In genomic region chr22:46561435-46561905, GRCh38 we compare ENCODE assay signal across 8 cellular contexts. TPM values are rescaled to one million over a fixed set of nuclear protein-coding genes. Genes with fewer than 3 reads are reported as not detected.
DNase-seq lines count a peak whose midpoint lies in the region; ATAC-seq and TF ChIP-seq lines count a peak whose summit lies in the region.

No MANE protein-coding gene starts in this region.

- BruUV-seq in PC-9 (replicated peaks; lab: Mats Ljungman, UMichigan), result no TSS peak

- intact Hi-C loops in PC-9 (cut with micrococcal nuclease; ENCODE audit: unreplicated experiment), result loop anchor here (2.0 to 10.0 kb wide), 5 partner anchors 15 to 1931 kb away; no protein-coding TSS in a partner anchor
- intact Hi-C loops in head of caudate nucleus (cut with DNase I), result no loop called here
- intact Hi-C loops in sciatic nerve (cut with DNase I), result no loop called here
- intact Hi-C loops in ovary (cut with DNase I), result no loop called here

- 82 to 83% (median 83%) methylated on average over 5 of the region's 5 CpGs for WGBS in ovary, 3 donors

- no peaks in the 10 kb centered on the region for H3K27me3 ChIP-seq in PC-9 (ENCODE audit: insufficient read depth, low read depth)
- no peaks in the 10 kb centered on the region for H3K27me3 ChIP-seq in ovary

- POLR2A ChIA-PET in PC-9 (lab: Charles Lee; ENCODE audit: unreplicated experiment), result interaction anchor here (0.7 kb wide), 3 partner anchors 63 to 1815 kb away, joined by 4 to 10 read pairs (median 7); no protein-coding TSS in a partner anchor

- H3K4me1 ChIP-seq in PC-9 (replicated peaks; ENCODE audit: insufficient read depth), result peaks cover 20% of the 10 kb centered on the region
- no peaks in the 10 kb centered on the region for H3K4me1 ChIP-seq in ovary (ENCODE audit: insufficient read depth)

- no peaks in the 10 kb centered on the region for H4K20me1 ChIP-seq in PC-9 (ENCODE audit: insufficient read depth)

- no peak for ATAC-seq in sciatic nerve

- H3K36me3 ChIP-seq in PC-9 (ENCODE audit: low read depth), result no peaks in the 10 kb centered on the region
- H3K36me3 ChIP-seq in ovary, result no peaks in the 10 kb centered on the region

- no peak for TF ChIP-seq EP300 in ovary (IDR thresholded peaks at IDR 0.05)

- TF ChIP-seq POLR2A in ovary (IDR thresholded peaks at IDR 0.05), result no peak

- no peaks in the 10 kb centered on the region for H3K9me3 ChIP-seq in PC-9 (ENCODE audit: insufficient read depth, low read depth)
- peaks cover 0 to 5% of the 10 kb centered on the region in 2 donors for H3K9me3 ChIP-seq in ovary

- H3F3A ChIP-seq in PC-9 (ENCODE audit: insufficient read depth, low read depth), result peaks cover 22% of the 10 kb centered on the region

- DNase-seq in D341Med (ENCODE audit: low spot score) (peak; percentile 84), GM20000 (ENCODE audit: low spot score) (peak; percentile 77), PC-9 (peak; percentile 71 to 82), head of caudate nucleus (peak in 36 of 42 donors; percentile 26 to 82 (median 67)), ureter (ENCODE audit: low spot score) (no peak), NCI-H1694 treated with DMSO at 0.1 percent for 48 hours (lab: John Stamatoyannopoulos, UW) (no peak), sciatic nerve (ENCODE audit: low spot score) (no peak), ovary (no peak)

- CTCF ChIA-PET in PC-9 (lab: Charles Lee), result interaction anchor here (0.6 kb wide), 1 partner anchor 14 kb away, joined by 3 read pairs; no protein-coding TSS in a partner anchor

- H2AFZ ChIP-seq in PC-9, result peak overlapping the region; percentile 81

- H3K27ac ChIP-seq in PC-9 (no peak overlapping the region), ovary (no peak overlapping the region)

- peak overlapping the region; percentile 58 for H3K4me3 ChIP-seq in PC-9
- no peak overlapping the region for H3K4me3 ChIP-seq in ovary

- TF ChIP-seq CTCF in GM20000 (IDR thresholded peaks at IDR 0.05; ENCODE audit: extremely low read depth, missing control alignments) (no peak), PC-9 (conservative IDR thresholded peaks at IDR 0.05) (no peak), ovary (IDR thresholded peaks at IDR 0.05) (no peak)

- H3K79me2 ChIP-seq in PC-9 (ENCODE audit: low read depth), result no peaks in the 10 kb centered on the region

- H3K9me2 ChIP-seq in PC-9 (ENCODE audit: insufficient read depth), result no peaks in the 10 kb centered on the region

- peak overlapping the region; percentile 74 for H3K4me2 ChIP-seq in PC-9

RNA-seq across cellular contexts. Expression of gene CELSR1, which starts 24.1 kb away (rescaled TPM):
- total RNA-seq in PC-9 (2021) (37.6 and 55.4 TPM in 2 replicates), ureter (44.0 TPM), sciatic nerve (1.9 TPM), ovary (10 to 100 TPM in 1 of 7 donors, 1 to 10 TPM in 4, under 1 TPM in 2; 0.63 to 25.2 (median 4.1) TPM)
- polyA plus RNA-seq in ovary, result 1 to 10 TPM in 1 of 2 donors, under 1 TPM in 1; 0.75 to 1.7 TPM

RNA-seq across cellular contexts. Expression of gene GRAMD4, which starts 58.7 kb away (rescaled TPM):
- total RNA-seq in PC-9 (2021) (36.4 and 38.2 TPM in 2 replicates), ureter (34.9 TPM), sciatic nerve (51.5 TPM), ovary (10 to 100 TPM; 19.0 to 40.4 (median 28.7) TPM)
- 1 to 10 TPM; 6.2 to 8.0 TPM for polyA plus RNA-seq in ovary

Comparison
In these comparisons a context has a peak if more than half of its experiments do, and no peak if none do; other contexts are left out.
1. DNase-seq: peak in D341Med (single experiment), GM20000 (single experiment), PC-9 (2 of 2) and head of caudate nucleus (36 of 42); none in ureter (single experiment), NCI-H1694 treated with DMSO at 0.1 percent for 48 hours (single experiment), sciatic nerve (single experiment) and ovary (0 of 5).